ENCODE assay signal across 8 cellular contexts in the genomic region with DNA sequence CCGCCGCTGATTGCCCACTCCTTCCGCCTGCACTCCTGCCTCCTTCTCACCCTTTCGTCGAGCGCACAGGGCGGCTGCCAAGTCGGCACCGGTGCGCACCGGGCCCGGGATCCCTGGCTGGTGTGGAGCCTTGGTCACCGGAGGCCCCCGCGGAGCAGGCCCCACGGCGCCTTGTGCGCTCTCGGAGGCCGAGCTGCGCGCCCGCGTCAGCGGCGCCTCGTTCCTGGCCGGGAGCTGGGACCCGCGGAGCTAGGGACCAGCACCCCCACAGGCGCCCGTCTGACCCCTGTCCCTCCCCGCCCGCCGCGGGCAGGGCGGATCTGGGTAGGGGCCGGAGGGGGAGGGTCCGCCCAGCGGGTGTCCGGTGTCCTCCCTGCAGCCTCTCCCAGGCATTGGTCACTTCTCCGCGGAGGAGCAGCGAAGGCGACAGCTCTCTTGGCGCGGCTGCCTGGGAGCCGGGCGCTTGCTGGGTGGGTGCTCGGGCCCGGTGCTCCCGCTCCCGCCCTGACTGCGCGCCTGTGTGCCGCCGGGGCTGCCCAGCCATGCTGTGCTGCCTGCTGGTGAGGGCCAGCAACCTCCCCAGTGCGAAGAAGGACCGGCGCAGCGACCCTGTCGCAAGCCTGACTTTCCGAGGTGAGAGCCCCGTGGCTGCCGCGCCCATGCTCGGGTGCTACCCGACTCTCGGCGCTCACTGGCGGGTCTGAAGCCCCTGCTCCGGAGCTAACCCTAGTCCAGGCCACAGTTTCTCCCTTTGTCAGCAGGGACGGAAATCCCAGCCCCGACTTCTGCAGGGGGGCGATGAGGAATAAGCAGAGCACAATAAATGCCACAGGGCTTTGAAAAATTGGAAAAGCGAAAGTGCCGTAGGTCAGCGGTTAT. TPM values are rescaled to one million over a fixed set of nuclear protein-coding genes. Genes with fewer than 3 reads are reported as not detected.
DNase-seq lines count a peak whose midpoint lies in the region; ATAC-seq and TF ChIP-seq lines count a peak whose summit lies in the region.

No MANE protein-coding gene starts in this region.

- H3K4me3 Mint-ChIP-seq in activated naive CD4-positive, alpha-beta T cell treated with anti-CD3 and anti-CD28 coated beads, Interleukin-2, amount 50 U/mL, for 24 hours: peak overlapping the region; percentile 81

- H3K27ac ChIP-seq in SJSA1 (peak overlapping the region; percentile 56), muscle layer of duodenum (ENCODE audit: low read length) (peak overlapping the region; percentile 16)

- H3K9me3 ChIP-seq in SJSA1 (replicated peaks) (no peaks in the 10 kb centered on the region), muscle layer of duodenum (ENCODE audit: control insufficient read depth in 1 of 2, low read length in 2 of 2) (no peaks in the 10 kb centered on the region)

- peaks cover 43% of the 10 kb centered on the region for H3K4me1 ChIP-seq in SJSA1 (replicated peaks)
- H3K4me1 ChIP-seq in muscle layer of duodenum (ENCODE audit: control insufficient read depth in 1 of 2, insufficient read depth in 2 of 2, low read length in 2 of 2): peaks cover 0 to 28% of the 10 kb centered on the region in 2 donors

- H3K36me3 ChIP-seq in SJSA1 (peaks cover 4% of the 10 kb centered on the region; the same call in 1 of the 2 replicates), muscle layer of duodenum (ENCODE audit: control insufficient read depth in 1 of 2, insufficient read depth in 2 of 2, low read length in 2 of 2) (no peaks in the 10 kb centered on the region)

- no peak for DNase-seq in activated naive CD4-positive, alpha-beta T cell (lab: John Stamatoyannopoulos, UW)
- DNase-seq in SJSA1 (ENCODE audit: low read depth in 1 of 2, low spot score in 2 of 2): peak; percentile 68 to 78
- peak; percentile 44 to 48 for DNase-seq in erythroblast (lab: John Stamatoyannopoulos, UW)
- no peak for DNase-seq in mucosa of gallbladder (ENCODE audit: low spot score)
- DNase-seq in activated CD4-positive, CD25-positive, alpha-beta regulatory T cell treated with anti-CD3 and anti-CD28 coated beads, Interleukin-2, amount 50 U/mL, for 72 hours: no peak

- no peaks in the 10 kb centered on the region for H3K36me3 Mint-ChIP-seq in activated naive CD4-positive, alpha-beta T cell treated with anti-CD3 and anti-CD28 coated beads, Interleukin-2, amount 50 U/mL, for 24 hours

- H3K4me1 Mint-ChIP-seq in activated naive CD4-positive, alpha-beta T cell treated with anti-CD3 and anti-CD28 coated beads, Interleukin-2, amount 50 U/mL, for 24 hours: peaks cover 11% of the 10 kb centered on the region

- H3K27ac Mint-ChIP-seq in activated naive CD4-positive, alpha-beta T cell treated with anti-CD3 and anti-CD28 coated beads, Interleukin-2, amount 50 U/mL, for 24 hours: no peak overlapping the region

- no peaks in the 10 kb centered on the region for H3K27me3 ChIP-seq in SJSA1 (replicated peaks)
- H3K27me3 ChIP-seq in muscle layer of duodenum (ENCODE audit: low read depth, low read length): no peaks in the 10 kb centered on the region

- H3K4me3 ChIP-seq in SJSA1: peak overlapping the region; percentile 71
- H3K4me3 ChIP-seq in muscle layer of duodenum (ENCODE audit: low read depth in 1 of 2, low read length in 2 of 2): peak overlapping the region; percentile 86 to 92

- H3K9me3 Mint-ChIP-seq in activated naive CD4-positive, alpha-beta T cell treated with anti-CD3 and anti-CD28 coated beads, Interleukin-2, amount 50 U/mL, for 24 hours: no peaks in the 10 kb centered on the region

- no peak for ATAC-seq in HG03469 (IDR thresholded peaks at IDR 0.05; ENCODE audit: unreplicated experiment)

- no peak for TF ChIP-seq POLR2A in erythroblast (IDR thresholded peaks at IDR 0.05; ENCODE audit: low read length)

- H3K27me3 Mint-ChIP-seq in activated naive CD4-positive, alpha-beta T cell treated with anti-CD3 and anti-CD28 coated beads, Interleukin-2, amount 50 U/mL, for 24 hours: peaks cover 24% of the 10 kb centered on the region

RNA-seq across cellular contexts. Expression of a gene that starts 13.2 kb away (rescaled TPM):
- 12.1 and 17.2 TPM in 2 replicates for total RNA-seq in SJSA1 (2014; rRNA removed; shearing (Covaris generic))
- 12.8 TPM for total RNA-seq in mucosa of gallbladder

Comparison
In these comparisons a context has a peak if more than half of its experiments do, and no peak if none do; other contexts are left out.
1. DNase-seq: peak in SJSA1 (2 of 2) and erythroblast (2 of 2); none in activated naive CD4-positive, alpha-beta T cell (0 of 4), mucosa of gallbladder (single experiment) and activated CD4-positive, CD25-positive, alpha-beta regulatory T cell treated with anti-CD3 and anti-CD28 coated beads, Interleukin-2, amount 50 U/mL, for 72 hours (single experiment).